In the genomic region with DNA sequence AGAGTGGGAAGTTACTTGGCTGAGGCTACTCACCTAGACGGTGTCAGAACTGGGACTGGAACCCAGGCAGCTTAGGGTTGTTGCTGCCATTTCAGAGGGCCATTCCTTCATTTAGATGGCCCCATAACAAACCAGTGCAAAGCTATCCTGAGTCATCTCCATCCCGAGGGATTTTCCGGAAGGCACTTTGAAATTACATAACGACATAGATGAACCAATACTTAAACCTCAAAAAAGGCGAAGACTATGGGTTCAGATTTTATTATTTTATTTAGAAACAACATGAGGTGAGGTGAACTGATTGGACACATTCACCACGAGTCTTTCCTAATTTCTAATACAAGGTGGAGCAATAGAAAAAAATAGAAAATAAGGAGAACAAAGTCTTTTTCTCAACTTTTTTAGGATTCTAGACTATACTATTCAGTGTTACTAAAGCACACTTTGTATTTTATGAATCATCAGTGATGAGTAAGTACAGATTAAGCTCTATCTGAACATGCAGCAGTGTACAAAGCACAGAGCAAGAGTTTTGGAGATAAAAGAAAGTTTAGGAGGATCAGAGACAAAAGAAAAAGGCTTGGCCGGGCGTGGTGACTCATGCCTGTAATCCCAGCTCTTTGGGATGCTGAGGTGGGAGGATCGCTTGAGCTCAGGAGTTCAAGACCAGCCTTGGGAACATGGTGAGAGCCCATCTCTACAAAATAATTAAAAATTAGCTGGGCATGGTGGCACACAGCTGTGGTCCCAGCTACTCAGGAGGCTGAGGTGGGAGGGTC, we compare ENCODE assay signal across 13 cellular contexts.
DNase-seq lines count a peak whose midpoint lies in the region; ATAC-seq, FAIRE-seq and TF ChIP-seq lines count a peak whose summit lies in the region.
"Had no signal": no experiment of that assay in that cellular context is flagged by ENCODE, and none has a peak within 500 bp of the region (broad histone marks: within the 10 kb centered on the region; RNA-seq: fewer than 3 reads in every experiment).

No MANE protein-coding gene starts in this region.

- H3K27me3 ChIP-seq in AG04450 (ENCODE audit: control insufficient read depth, insufficient read depth, low read length) (no peaks in the 10 kb centered on the region), bronchial epithelial cell (ENCODE audit: control insufficient read depth, insufficient read depth, low read length) (no peaks in the 10 kb centered on the region), left lung (no peaks in the 10 kb centered on the region)
- H3K27me3 ChIP-seq: heart right ventricle had no signal

- CTCF ChIA-PET in AG04450 (lab: Charles Lee) = interaction anchor here (0.6 kb wide), 1 partner anchor 230 kb away, joined by 5 read pairs; no protein-coding TSS in a partner anchor

- TF ChIP-seq CTCF in AG04450 (IDR thresholded peaks at IDR 0.05; ENCODE audit: low read depth, low read length) (no peak), bronchial epithelial cell (IDR thresholded peaks at IDR 0.05; ENCODE audit: insufficient read depth, low read length, severe bottlenecking) (no peak), left lung (IDR thresholded peaks at IDR 0.05) (no peak), GM10266 (IDR thresholded peaks at IDR 0.05; ENCODE audit: control insufficient read depth, insufficient read depth, low read depth, missing control alignments) (no peak)

- no peaks in the 10 kb centered on the region for H3K36me3 ChIP-seq in bronchial epithelial cell (ENCODE audit: control insufficient read depth, insufficient read depth, low read length)
- no peaks in the 10 kb centered on the region for H3K36me3 ChIP-seq in left lung
- H3K36me3 ChIP-seq: heart right ventricle had no signal

- H3K27ac ChIP-seq in AG04450 (ENCODE audit: low read depth, low read length) (peak overlapping the region; percentile 52), left lung (no peak overlapping the region)

- H3K4me3 ChIP-seq in AG04450 (ENCODE audit: low read depth, low read length) = no peak overlapping the region
- no peak overlapping the region for H3K4me3 ChIP-seq in bronchial epithelial cell (ENCODE audit: low read depth, low read length)
- no peak overlapping the region for H3K4me3 ChIP-seq in left lung
- H3K4me3 ChIP-seq: heart right ventricle had no signal

- peaks cover 0 to 21% of the 10 kb centered on the region in 2 donors for H3K4me1 ChIP-seq in left lung

- FAIRE-seq in HTR-8/SVneo (lab: Jason Lieb, UNC) (peak; percentile 4), bronchial epithelial cell (lab: Jason Lieb, UNC) (no peak)

- peaks cover 12% of the 10 kb centered on the region; the same call in 1 of the 2 replicates for H3K9me3 ChIP-seq in AG04450 (ENCODE audit: control insufficient read depth, insufficient read depth, low read length)
- no peaks in the 10 kb centered on the region for H3K9me3 ChIP-seq in left lung

- intact Hi-C loops in left lung (cut with DNase I) = no loop called here

- DNase-seq in AG04450 (ENCODE audit: low read depth, low spot score) (peak; percentile 61), HTR-8/SVneo (ENCODE audit: insufficient read length, low spot score) (peak; percentile 47), bronchial epithelial cell (ENCODE audit: low read depth) (peak; percentile 93), left lung (no peak), epidermal melanocyte (ENCODE audit: insufficient read length, low spot score) (no peak), GM10266 (ENCODE audit: extremely low spot score) (no peak), germinal center (ENCODE audit: low spot score) (no peak)
- DNase-seq: activated CD4-positive, alpha-beta T cell treated with anti-CD3 and anti-CD28 coated beads for 48 hours; amygdala; heart right ventricle; naive B cell; NCI-H1436 treated with DMSO at 0.1 percent for 48 hours had no signal

- POLR2A ChIA-PET in AG04450 (lab: Yijun Ruan, JAX) = interaction anchor here (1.5 kb wide), 1 partner anchor 22 kb away, joined by 3 read pairs; no protein-coding TSS in a partner anchor

- ATAC-seq in left lung (peak; percentile 65), HG02938 (IDR thresholded peaks at IDR 0.05; ENCODE audit: unreplicated experiment) (no peak)

Comparison
In these comparisons a context has a peak if more than half of its experiments do, and no peak if none do; other contexts are left out.
1. DNase-seq: peak in AG04450 (single experiment), HTR-8/SVneo (single experiment) and bronchial epithelial cell (single experiment); none in left lung (0 of 2), epidermal melanocyte (single experiment), GM10266 (single experiment) and germinal center (single experiment).